1 cellular context compared by ENCODE assay signal in genomic region chr14:24095196-24096068, GRCh38.
TF ChIP-seq lines count a peak whose summit lies in the region.

No MANE protein-coding gene starts in this region.

TF ChIP-seq in K562, 482 proteins besides CTCF, POLR2A, EP300 and RAD21 (continued from another document and continues in another):
- TF ChIP-seq ATF6 (CRISPR knock-in tag; IDR thresholded peaks at IDR 0.05) (no peak), ZNF778 (CRISPR knock-in tag; IDR thresholded peaks at IDR 0.05) (no peak), CHD2 (IDR thresholded peaks at IDR 0.05; ENCODE audit: low read depth, low read length) (no peak), ZNF239 (CRISPR knock-in tag; IDR thresholded peaks at IDR 0.05) (no peak), CBX2 (IDR thresholded peaks at IDR 0.05; ENCODE audit: insufficient read depth, low read length, poor library complexity, severe bottlenecking) (no peak), NFYB (IDR thresholded peaks at IDR 0.05; ENCODE audit: extremely low read depth, insufficient read length) (peak; percentile 40), ELF2 (CRISPR knock-in tag; IDR thresholded peaks at IDR 0.05) (no peak), FOXK2 (conservative IDR thresholded peaks at IDR 0.05 in 1 of 2, IDR thresholded peaks at IDR 0.05 in 1 of 2; ENCODE audit: low read depth in 2 of 2) (peak; percentile 26 to 50; a peak in 1 of 4 replicates), RFX5 (IDR thresholded peaks at IDR 0.05; ENCODE audit: low read depth, low read length) (no peak), PATZ1 (CRISPR knock-in tag; IDR thresholded peaks at IDR 0.05; ENCODE audit: borderline replicate concordance) (no peak), RERE (CRISPR knock-in tag; IDR thresholded peaks at IDR 0.05; ENCODE audit: borderline replicate concordance) (no peak), SOX6 (IDR thresholded peaks at IDR 0.05) (no peak), PURB (CRISPR knock-in tag; IDR thresholded peaks at IDR 0.05; ENCODE audit: low read depth) (no peak), ZNF444 (CRISPR knock-in tag; IDR thresholded peaks at IDR 0.05) (no peak), GTF2F1 (IDR thresholded peaks at IDR 0.05; ENCODE audit: low read depth, low read length) (no peak), U2AF2 (optimal IDR thresholded peaks at IDR 0.05; ENCODE audit: low read depth, low read length) (no peak), HNRNPH1 (optimal IDR thresholded peaks at IDR 0.05; ENCODE audit: low read depth, low read length) (no peak), SP2 (IDR thresholded peaks at IDR 0.05; ENCODE audit: extremely low read depth, low read depth, low read length, poor library complexity, severe bottlenecking) (no peak), ZNF197 (CRISPR knock-in tag; IDR thresholded peaks at IDR 0.05; ENCODE audit: low read depth) (no peak), FOXK1 (CRISPR knock-in tag; IDR thresholded peaks at IDR 0.05; ENCODE audit: borderline replicate concordance) (no peak), NCOR1 (IDR thresholded peaks at IDR 0.05) (no peak), ETV1 (tag; conservative IDR thresholded peaks at IDR 0.05; ENCODE audit: low read depth) (no peak), CHD4 (IDR thresholded peaks at IDR 0.05; ENCODE audit: insufficient read depth, insufficient replicate concordance, low read depth, low read length, poor library complexity, severe bottlenecking) (no peak), TAF9B (IDR thresholded peaks at IDR 0.05; ENCODE audit: partially characterized antibody) (peak; percentile 87), ZBTB9 (CRISPR knock-in tag; IDR thresholded peaks at IDR 0.05) (no peak), AFF4 (CRISPR knock-in tag; IDR thresholded peaks at IDR 0.05) (no peak), HDAC3 (IDR thresholded peaks at IDR 0.05; ENCODE audit: borderline replicate concordance, partially characterized antibody) (no peak), RBFOX2 (IDR thresholded peaks at IDR 0.05; ENCODE audit: low read depth, low read length) (peak; percentile 5), POLR2AphosphoS2 (IDR thresholded peaks at IDR 0.05; ENCODE audit: low read length) (no peak)
- TF ChIP-seq, protein P1, sequence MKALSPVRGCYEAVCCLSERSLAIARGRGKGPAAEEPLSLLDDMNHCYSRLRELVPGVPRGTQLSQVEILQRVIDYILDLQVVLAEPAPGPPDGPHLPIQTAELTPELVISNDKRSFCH (CRISPR knock-in tag; IDR thresholded peaks at IDR 0.05) = no peak
- TF ChIP-seq, protein P1 (tag; IDR thresholded peaks at IDR 0.05) = no peak
- TF ChIP-seq, protein P2, sequence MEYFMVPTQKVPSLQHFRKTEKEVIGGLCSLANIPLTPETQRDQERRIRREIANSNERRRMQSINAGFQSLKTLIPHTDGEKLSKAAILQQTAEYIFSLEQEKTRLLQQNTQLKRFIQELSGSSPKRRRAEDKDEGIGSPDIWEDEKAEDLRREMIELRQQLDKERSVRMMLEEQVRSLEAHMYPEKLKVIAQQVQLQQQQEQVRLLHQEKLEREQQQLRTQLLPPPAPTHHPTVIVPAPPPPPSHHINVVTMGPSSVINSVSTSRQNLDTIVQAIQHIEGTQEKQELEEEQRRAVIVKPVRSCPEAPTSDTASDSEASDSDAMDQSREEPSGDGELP (CRISPR knock-in tag; IDR thresholded peaks at IDR 0.05; ENCODE audit: borderline replicate concordance) = peak; percentile 22; the same call in 1 of the 2 replicates
- TF ChIP-seq, protein P3, sequence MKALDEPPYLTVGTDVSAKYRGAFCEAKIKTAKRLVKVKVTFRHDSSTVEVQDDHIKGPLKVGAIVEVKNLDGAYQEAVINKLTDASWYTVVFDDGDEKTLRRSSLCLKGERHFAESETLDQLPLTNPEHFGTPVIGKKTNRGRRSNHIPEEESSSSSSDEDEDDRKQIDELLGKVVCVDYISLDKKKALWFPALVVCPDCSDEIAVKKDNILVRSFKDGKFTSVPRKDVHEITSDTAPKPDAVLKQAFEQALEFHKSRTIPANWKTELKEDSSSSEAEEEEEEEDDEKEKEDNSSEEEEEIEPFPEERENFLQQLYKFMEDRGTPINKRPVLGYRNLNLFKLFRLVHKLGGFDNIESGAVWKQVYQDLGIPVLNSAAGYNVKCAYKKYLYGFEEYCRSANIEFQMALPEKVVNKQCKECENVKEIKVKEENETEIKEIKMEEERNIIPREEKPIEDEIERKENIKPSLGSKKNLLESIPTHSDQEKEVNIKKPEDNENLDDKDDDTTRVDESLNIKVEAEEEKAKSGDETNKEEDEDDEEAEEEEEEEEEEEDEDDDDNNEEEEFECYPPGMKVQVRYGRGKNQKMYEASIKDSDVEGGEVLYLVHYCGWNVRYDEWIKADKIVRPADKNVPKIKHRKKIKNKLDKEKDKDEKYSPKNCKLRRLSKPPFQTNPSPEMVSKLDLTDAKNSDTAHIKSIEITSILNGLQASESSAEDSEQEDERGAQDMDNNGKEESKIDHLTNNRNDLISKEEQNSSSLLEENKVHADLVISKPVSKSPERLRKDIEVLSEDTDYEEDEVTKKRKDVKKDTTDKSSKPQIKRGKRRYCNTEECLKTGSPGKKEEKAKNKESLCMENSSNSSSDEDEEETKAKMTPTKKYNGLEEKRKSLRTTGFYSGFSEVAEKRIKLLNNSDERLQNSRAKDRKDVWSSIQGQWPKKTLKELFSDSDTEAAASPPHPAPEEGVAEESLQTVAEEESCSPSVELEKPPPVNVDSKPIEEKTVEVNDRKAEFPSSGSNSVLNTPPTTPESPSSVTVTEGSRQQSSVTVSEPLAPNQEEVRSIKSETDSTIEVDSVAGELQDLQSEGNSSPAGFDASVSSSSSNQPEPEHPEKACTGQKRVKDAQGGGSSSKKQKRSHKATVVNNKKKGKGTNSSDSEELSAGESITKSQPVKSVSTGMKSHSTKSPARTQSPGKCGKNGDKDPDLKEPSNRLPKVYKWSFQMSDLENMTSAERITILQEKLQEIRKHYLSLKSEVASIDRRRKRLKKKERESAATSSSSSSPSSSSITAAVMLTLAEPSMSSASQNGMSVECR (CRISPR knock-in tag; IDR thresholded peaks at IDR 0.05) = peak; percentile 53; the same call in 1 of the 2 replicates
- TF ChIP-seq, protein P4, sequence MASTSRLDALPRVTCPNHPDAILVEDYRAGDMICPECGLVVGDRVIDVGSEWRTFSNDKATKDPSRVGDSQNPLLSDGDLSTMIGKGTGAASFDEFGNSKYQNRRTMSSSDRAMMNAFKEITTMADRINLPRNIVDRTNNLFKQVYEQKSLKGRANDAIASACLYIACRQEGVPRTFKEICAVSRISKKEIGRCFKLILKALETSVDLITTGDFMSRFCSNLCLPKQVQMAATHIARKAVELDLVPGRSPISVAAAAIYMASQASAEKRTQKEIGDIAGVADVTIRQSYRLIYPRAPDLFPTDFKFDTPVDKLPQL (IDR thresholded peaks at IDR 0.05; ENCODE audit: extremely low read depth, insufficient read length) = peak; percentile 61
- TF ChIP-seq, protein P5, sequence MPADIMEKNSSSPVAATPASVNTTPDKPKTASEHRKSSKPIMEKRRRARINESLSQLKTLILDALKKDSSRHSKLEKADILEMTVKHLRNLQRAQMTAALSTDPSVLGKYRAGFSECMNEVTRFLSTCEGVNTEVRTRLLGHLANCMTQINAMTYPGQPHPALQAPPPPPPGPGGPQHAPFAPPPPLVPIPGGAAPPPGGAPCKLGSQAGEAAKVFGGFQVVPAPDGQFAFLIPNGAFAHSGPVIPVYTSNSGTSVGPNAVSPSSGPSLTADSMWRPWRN (IDR thresholded peaks at IDR 0.05; ENCODE audit: low read depth) = no peak
